15 cellular contexts compared by ENCODE assay signal in the genomic region with DNA sequence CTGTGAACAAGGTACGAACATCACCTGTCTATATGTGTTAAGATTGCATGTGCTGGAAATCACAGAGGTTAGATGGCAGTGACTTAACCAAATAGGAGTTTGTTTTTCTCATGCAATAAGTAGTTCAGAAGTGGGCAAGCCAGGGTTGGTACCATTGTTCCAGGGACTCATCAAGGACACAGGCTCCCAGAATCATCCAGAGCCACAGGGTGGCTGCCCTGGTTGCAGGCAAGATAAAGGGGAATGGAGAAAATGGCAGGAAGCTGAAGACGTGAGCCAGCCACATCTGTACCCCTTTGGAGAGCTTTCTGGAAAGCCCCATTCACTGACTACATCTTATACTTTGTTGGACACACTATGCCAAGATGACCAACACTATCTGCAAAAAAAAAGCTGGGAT.
DNase-seq lines count a peak whose midpoint lies in the region; ATAC-seq and TF ChIP-seq lines count a peak whose summit lies in the region.
"Had no signal": no experiment of that assay in that cellular context is flagged by ENCODE, and none has a peak within 500 bp of the region (broad histone marks: within the 10 kb centered on the region; RNA-seq: fewer than 3 reads in every experiment).

No MANE protein-coding gene starts in this region.

- no peaks in the 10 kb centered on the region for H3K36me3 Mint-ChIP-seq in T-cell

- peaks cover 45% of the 10 kb centered on the region for H3K4me1 ChIP-seq in MM.1S (ENCODE audit: low read length)
- H3K4me1 ChIP-seq in heart left ventricle: peaks cover 0 to 12% (median 6%) of the 10 kb centered on the region in 12 donors
- H3K4me1 ChIP-seq: SJCRH30 had no signal

- no peak overlapping the region for H3K9ac ChIP-seq in MM.1S (ENCODE audit: low read length)

- H3K9me3 Mint-ChIP-seq in T-cell: no peaks in the 10 kb centered on the region
- H3K9me3 Mint-ChIP-seq: GM23338, nephron had no signal

- intact Hi-C loops in heart left ventricle (cut with DNase I): loop anchor here in 1 of 10 donors (10.0 kb wide), 1 partner anchor 199 kb away; no protein-coding TSS in a partner anchor

- H3K4me2 ChIP-seq in MM.1S (ENCODE audit: low read depth, low read length): peak overlapping the region; percentile 22
- H3K4me2 ChIP-seq: GM23338 had no signal

- CTCF ChIA-PET in T-cell (lab: Charles Lee): interaction anchor here in 1 of 2 donors (0.7 kb wide), 1 partner anchor 512 kb away, joined by 3 read pairs; no protein-coding TSS in a partner anchor

- H3K4me3 ChIP-seq in MM.1S (ENCODE audit: low read length) (no peak overlapping the region), foreskin fibroblast (ENCODE audit: low read depth in 1 of 2, low read length in 2 of 2) (no peak overlapping the region), heart left ventricle (no peak overlapping the region)
- H3K4me3 ChIP-seq: esophagus muscularis mucosa, GM23338, right atrium auricular region, SJCRH30 had no signal

- peaks cover 5 to 16% of the 10 kb centered on the region in 2 donors for H3K27me3 Mint-ChIP-seq in T-cell

- H2AFZ ChIP-seq in MM.1S (ENCODE audit: low read length): no peak overlapping the region
- H2AFZ ChIP-seq: GM23338 had no signal

- H3K27me3 ChIP-seq in MM.1S (replicated peaks; ENCODE audit: insufficient read depth, low read length) (no peaks in the 10 kb centered on the region), heart left ventricle (no peaks in the 10 kb centered on the region)
- H3K27me3 ChIP-seq: esophagus muscularis mucosa, right atrium auricular region, SJCRH30 had no signal

- H3K9me3 ChIP-seq in MM.1S (replicated peaks; ENCODE audit: insufficient read depth, low read length) (no peaks in the 10 kb centered on the region), heart left ventricle (no peaks in the 10 kb centered on the region)
- H3K9me3 ChIP-seq: esophagus muscularis mucosa, right atrium auricular region, SJCRH30 had no signal

- TF ChIP-seq CTCF in MM.1S (IDR thresholded peaks at IDR 0.05; ENCODE audit: low read length): no peak
- TF ChIP-seq CTCF in foreskin fibroblast (IDR thresholded peaks at IDR 0.05; ENCODE audit: low read depth, low read length): no peak
- no peak for TF ChIP-seq CTCF in heart left ventricle (IDR thresholded peaks at IDR 0.05)

- H4K20me1 ChIP-seq in MM.1S (ENCODE audit: insufficient read depth, low read length): no peaks in the 10 kb centered on the region

- no peaks in the 10 kb centered on the region for H3K9me2 ChIP-seq in MM.1S (replicated peaks; ENCODE audit: insufficient read depth, low read length)

- POLR2A ChIA-PET in T-cell (lab: Charles Lee): no interaction called here

- H3K36me3 ChIP-seq in MM.1S (replicated peaks; ENCODE audit: insufficient read depth, low read length) (no peaks in the 10 kb centered on the region), heart left ventricle (no peaks in the 10 kb centered on the region)
- H3K36me3 ChIP-seq: esophagus muscularis mucosa, right atrium auricular region, SJCRH30 had no signal

- H3K27ac ChIP-seq in MM.1S (ENCODE audit: low read length) (peak overlapping the region; percentile 65; the same call in 1 of the 2 replicates), heart left ventricle (no peak overlapping the region)
- H3K27ac ChIP-seq: esophagus muscularis mucosa, right atrium auricular region, SJCRH30 had no signal

- no peak overlapping the region for H3K27ac Mint-ChIP-seq in T-cell
- H3K27ac Mint-ChIP-seq: GM23338, nephron had no signal

- peaks cover 0 to 21% (median 19%) of the 10 kb centered on the region in 3 donors for H3K4me1 Mint-ChIP-seq in T-cell
- H3K4me1 Mint-ChIP-seq: GM23338 had no signal

- no peak for TF ChIP-seq POLR2A in heart left ventricle (IDR thresholded peaks at IDR 0.05)

- H3F3A ChIP-seq in MM.1S (ENCODE audit: insufficient read depth, low read length): peaks cover 15% of the 10 kb centered on the region

- no peaks in the 10 kb centered on the region for H3K79me2 ChIP-seq in MM.1S (ENCODE audit: low read length)

- WGBS in heart left ventricle, 4 donors: 71 to 80% (median 79%) methylated on average over 2 of the region's 2 CpGs

- peak; percentile 13 for ATAC-seq in GM18498 (IDR thresholded peaks at IDR 0.05; ENCODE audit: unreplicated experiment)
- ATAC-seq in GM19438 (IDR thresholded peaks at IDR 0.05; ENCODE audit: low read depth, unreplicated experiment): peak; percentile 0
- ATAC-seq in HG02852 (IDR thresholded peaks at IDR 0.05; ENCODE audit: unreplicated experiment): peak; percentile 1
- no peak for ATAC-seq in T-cell (replicated peaks in 1 of 4)
- no peak for ATAC-seq in heart left ventricle
- ATAC-seq in GM19397 (IDR thresholded peaks at IDR 0.05; ENCODE audit: unreplicated experiment): no peak
- ATAC-seq: GM23338 had no signal

- DNase-seq in MM.1S: no peak
- DNase-seq in T-cell: no peak
- no peak for DNase-seq in foreskin fibroblast
- DNase-seq in heart left ventricle: no peak
- DNase-seq: Kasumi-1, NCI-H1694, SJCRH30 had no signal

- no peak overlapping the region for H3K4me3 Mint-ChIP-seq in T-cell
- H3K4me3 Mint-ChIP-seq: GM23338, nephron had no signal

Comparison
In these comparisons a context has a peak if more than half of its experiments do, and no peak if none do; other contexts are left out.
1. ATAC-seq: peak in GM18498 (single experiment), GM19438 (single experiment) and HG02852 (single experiment); none in T-cell (0 of 4), heart left ventricle (0 of 4) and GM19397 (single experiment).